1 cellular context compared by ENCODE assay signal in genomic region chr11:132049205-132049604, GRCh38.
TF ChIP-seq lines count a peak whose summit lies in the region.

No MANE protein-coding gene starts in this region.

TF ChIP-seq in IMR-90, 13 proteins besides CTCF, POLR2A, EP300 and RAD21:
- TF ChIP-seq MXI1 (IDR thresholded peaks at IDR 0.05; ENCODE audit: borderline replicate concordance, low read depth, low read length) (no peak), FOS (IDR thresholded peaks at IDR 0.05; ENCODE audit: low read depth, low read length) (no peak), CEBPB (IDR thresholded peaks at IDR 0.05; ENCODE audit: low read depth, low read length) (no peak), NFE2L2 (IDR thresholded peaks at IDR 0.05; ENCODE audit: low read depth, low read length) (no peak), CHD1 (IDR thresholded peaks at IDR 0.05; ENCODE audit: low read depth, low read length) (no peak), SMC3 (IDR thresholded peaks at IDR 0.05; ENCODE audit: low read depth, low read length) (no peak), MAZ (IDR thresholded peaks at IDR 0.05; ENCODE audit: borderline replicate concordance, low read depth, low read length) (no peak), ELK1 (IDR thresholded peaks at IDR 0.05; ENCODE audit: borderline replicate concordance, low read depth, low read length) (no peak), BHLHE40 (IDR thresholded peaks at IDR 0.05; ENCODE audit: low read depth, low read length) (no peak), RFX5 (IDR thresholded peaks at IDR 0.05; ENCODE audit: low read depth, low read length) (no peak), MAFK (IDR thresholded peaks at IDR 0.05; ENCODE audit: low read depth, low read length) (no peak), RCOR1 (IDR thresholded peaks at IDR 0.05; ENCODE audit: insufficient replicate concordance, low read length) (no peak)
